23 cellular contexts compared by ENCODE assay signal in the genomic region with DNA sequence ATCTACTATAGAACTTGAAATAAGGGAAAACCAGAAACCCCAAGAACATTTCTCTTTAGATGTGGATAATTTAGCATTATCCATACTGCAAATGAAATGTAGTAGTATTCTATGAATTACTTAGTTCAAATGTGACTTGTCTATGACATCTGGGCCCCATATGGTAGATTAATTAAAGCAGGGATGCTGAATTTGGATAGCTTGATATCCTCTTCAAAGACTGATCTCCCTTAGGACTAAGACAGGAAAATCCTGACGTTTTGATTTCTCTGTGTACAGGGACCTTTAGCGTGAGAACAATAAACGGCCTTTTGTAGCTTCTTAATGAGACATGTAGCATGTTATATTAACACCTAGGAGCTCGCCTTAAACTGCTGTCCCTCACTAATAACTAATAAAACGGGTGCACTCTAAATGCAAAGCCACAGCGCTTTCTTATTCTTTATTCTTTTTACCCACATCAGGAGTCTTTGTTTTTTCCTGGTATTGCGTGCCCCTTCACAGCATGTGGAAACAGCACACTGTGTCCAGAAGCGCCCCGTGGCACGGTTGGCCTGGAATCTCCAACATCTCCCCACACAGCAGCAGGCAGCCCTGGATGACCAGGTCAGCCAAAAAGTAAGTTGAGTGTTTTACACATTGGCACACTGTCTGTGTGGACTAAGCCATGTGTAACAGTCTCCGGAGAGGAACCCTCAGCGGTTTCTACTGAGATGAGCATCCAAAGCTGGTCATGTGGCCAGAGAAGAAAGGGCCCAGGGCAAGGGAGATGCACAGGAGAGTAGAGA.
DNase-seq lines count a peak whose midpoint lies in the region; ATAC-seq and TF ChIP-seq lines count a peak whose summit lies in the region.
"Had no signal": no experiment of that assay in that cellular context is flagged by ENCODE, and none has a peak within 500 bp of the region (broad histone marks: within the 10 kb centered on the region; RNA-seq: fewer than 3 reads in every experiment).

No MANE protein-coding gene starts in this region.

- H3K36me3 Mint-ChIP-seq in stimulated activated effector memory CD8-positive, alpha-beta T cell treated with anti-CD3 and anti-CD28 coated beads, Interleukin-12 subunit alpha, Interleukin-12 subunit beta, amount 100 ng/mL, for 72 hours = no peaks in the 10 kb centered on the region
- H3K36me3 Mint-ChIP-seq: activated CD4-positive, alpha-beta memory T cell treated with anti-CD3 and anti-CD28 coated beads for 36 hours; activated naive CD8-positive, alpha-beta T cell treated with anti-CD3 and anti-CD28 coated beads, Interleukin-2, amount 10 ng/mL, durations not matched to agents 7 days and 5 days; CD8-positive, alpha-beta T cell; immature natural killer cell; natural killer cell had no signal

- H3K4me1 Mint-ChIP-seq in stimulated activated effector memory CD8-positive, alpha-beta T cell treated with anti-CD3 and anti-CD28 coated beads, Interleukin-12 subunit alpha, Interleukin-12 subunit beta, amount 100 ng/mL, for 72 hours = no peaks in the 10 kb centered on the region
- H3K4me1 Mint-ChIP-seq: activated naive CD8-positive, alpha-beta T cell treated with anti-CD3 and anti-CD28 coated beads, Interleukin-2, amount 10 ng/mL, durations not matched to agents 7 days and 5 days; immature natural killer cell; natural killer cell had no signal

- POLR2A ChIA-PET in GM10248 (lab: Yijun Ruan, JAX) = no interaction called here

- CTCF ChIA-PET in GM10248 (lab: Yijun Ruan, JAX) = no interaction called here

- peak; percentile 37 for ATAC-seq in stimulated activated effector memory CD8-positive, alpha-beta T cell treated with anti-CD3 and anti-CD28 coated beads, Interleukin-12 subunit alpha, Interleukin-12 subunit beta, amount 100 ng/mL, for 72 hours
- ATAC-seq in GM21723 (IDR thresholded peaks at IDR 0.05; ENCODE audit: unreplicated experiment) = no peak
- ATAC-seq: activated CD4-positive, CD25-positive, alpha-beta regulatory T cell treated with anti-CD3 and anti-CD28 coated beads, Interleukin-2, amount 50 U/mL, for 24 hours; CD8-positive, alpha-beta T cell; left lobe of liver; natural killer cell; right lobe of liver; stimulated activated naive CD8-positive, alpha-beta T cell treated with anti-CD3 and anti-CD28 coated beads, Interleukin-15, Interleukin-2, amounts not matched to agents 100 U/mL and 50 U/mL, for 24 hours had no signal

- DNase-seq in DMS 273 treated with DMSO at 0.1 percent for 48 hours (lab: John Stamatoyannopoulos, UW) = peak; percentile 25
- peak; percentile 90 for DNase-seq in NCI-H524 treated with DMSO at 0.1 percent for 48 hours (lab: John Stamatoyannopoulos, UW)
- peak; percentile 92 for DNase-seq in fibroblast of gingiva (ENCODE audit: low read depth)
- DNase-seq in stimulated activated effector memory CD8-positive, alpha-beta T cell treated with anti-CD3 and anti-CD28 coated beads, Interleukin-12 subunit alpha, Interleukin-12 subunit beta, amount 100 ng/mL, for 72 hours (ENCODE audit: low spot score in 2 of 2) = no peak
- DNase-seq in GF-D8 (lab: John Stamatoyannopoulos, UW) = no peak
- no peak for DNase-seq in GM10248 (ENCODE audit: extremely low spot score)
- DNase-seq: activated CD4-positive, alpha-beta memory T cell treated with anti-CD3 and anti-CD28 coated beads for 36 hours; activated naive CD8-positive, alpha-beta T cell treated with anti-CD3 and anti-CD28 coated beads, Interleukin-2, amount 10 ng/mL, durations not matched to agents 7 days and 5 days; CD8-positive, alpha-beta T cell; cerebellar nuclear complex; foreskin melanocyte; immature natural killer cell; KG1; midbrain; natural killer cell; NCI-H1436; OCI-M1; right lobe of liver; Right ventricle myocardium superior; stimulated activated naive CD8-positive, alpha-beta T cell treated with anti-CD3 and anti-CD28 coated beads, Interleukin-15, Interleukin-2, amounts not matched to agents 100 U/mL and 50 U/mL, for 24 hours had no signal

- H3K27ac Mint-ChIP-seq in stimulated activated effector memory CD8-positive, alpha-beta T cell treated with anti-CD3 and anti-CD28 coated beads, Interleukin-12 subunit alpha, Interleukin-12 subunit beta, amount 100 ng/mL, for 72 hours = no peak overlapping the region
- H3K27ac Mint-ChIP-seq: activated CD4-positive, alpha-beta memory T cell treated with anti-CD3 and anti-CD28 coated beads for 36 hours; activated naive CD8-positive, alpha-beta T cell treated with anti-CD3 and anti-CD28 coated beads, Interleukin-2, amount 10 ng/mL, durations not matched to agents 7 days and 5 days; CD8-positive, alpha-beta T cell; immature natural killer cell; natural killer cell had no signal

- H3K4me3 Mint-ChIP-seq in stimulated activated effector memory CD8-positive, alpha-beta T cell treated with anti-CD3 and anti-CD28 coated beads, Interleukin-12 subunit alpha, Interleukin-12 subunit beta, amount 100 ng/mL, for 72 hours = no peak overlapping the region
- H3K4me3 Mint-ChIP-seq: activated CD4-positive, alpha-beta memory T cell treated with anti-CD3 and anti-CD28 coated beads for 36 hours; activated naive CD8-positive, alpha-beta T cell treated with anti-CD3 and anti-CD28 coated beads, Interleukin-2, amount 10 ng/mL, durations not matched to agents 7 days and 5 days; CD8-positive, alpha-beta T cell; immature natural killer cell; natural killer cell had no signal

- no peak for TF ChIP-seq CTCF in GM10248 (IDR thresholded peaks at IDR 0.05; ENCODE audit: control extremely low read depth, extremely low read depth, low read depth, missing control alignments)

- no peaks in the 10 kb centered on the region for H3K9me3 Mint-ChIP-seq in stimulated activated effector memory CD8-positive, alpha-beta T cell treated with anti-CD3 and anti-CD28 coated beads, Interleukin-12 subunit alpha, Interleukin-12 subunit beta, amount 100 ng/mL, for 72 hours
- H3K9me3 Mint-ChIP-seq: activated CD4-positive, alpha-beta memory T cell treated with anti-CD3 and anti-CD28 coated beads for 36 hours; activated naive CD8-positive, alpha-beta T cell treated with anti-CD3 and anti-CD28 coated beads, Interleukin-2, amount 10 ng/mL, durations not matched to agents 7 days and 5 days; CD8-positive, alpha-beta T cell; natural killer cell had no signal

Comparison
In these comparisons a context has a peak if more than half of its experiments do, and no peak if none do; other contexts are left out.
1. DNase-seq: peak in DMS 273 treated with DMSO at 0.1 percent for 48 hours (single experiment), NCI-H524 treated with DMSO at 0.1 percent for 48 hours (single experiment) and fibroblast of gingiva (single experiment); none in stimulated activated effector memory CD8-positive, alpha-beta T cell treated with anti-CD3 and anti-CD28 coated beads, Interleukin-12 subunit alpha, Interleukin-12 subunit beta, amount 100 ng/mL, for 72 hours (0 of 2), GF-D8 (single experiment) and GM10248 (single experiment).